In genomic region chr6:21321076-21321475, GRCh38 we compare ENCODE assay signal across 23 cellular contexts.
"Had no signal": no experiment of that assay in that cellular context is flagged by ENCODE, and none has a peak within 500 bp of the region (broad histone marks: within the 10 kb centered on the region; RNA-seq: fewer than 3 reads in every experiment).

No MANE protein-coding gene starts in this region.

- FAIRE-seq: colon, kidney, small intestine had no signal

- H3K4me3 Mint-ChIP-seq: activated CD4-positive, alpha-beta T cell treated with anti-CD3 and anti-CD28 coated beads, Interleukin-2, amount 10 ng/mL, durations not matched to agents 7 days and 5 days; activated CD8-positive, alpha-beta T cell treated with anti-CD3 and anti-CD28 coated beads, Interleukin-2, amount 10 ng/mL, durations not matched to agents 7 days and 5 days; activated naive CD4-positive, alpha-beta T cell treated with anti-CD3 and anti-CD28 coated beads, Interleukin-2, amount 10 ng/mL, durations not matched to agents 7 days and 5 days; activated naive CD8-positive, alpha-beta T cell treated with anti-CD3 and anti-CD28 coated beads, Interleukin-2, amount 50 U/mL, for 24 hours; activated T-cell treated with anti-CD3 and anti-CD28 coated beads, Interleukin-2, amount 50 U/mL, for 4 hours; brain had no signal

- ATAC-seq: activated CD4-positive, CD25-positive, alpha-beta regulatory T cell treated with anti-CD3 and anti-CD28 coated beads, Interleukin-2, amount 50 U/mL, for 24 hours; activated CD8-positive, alpha-beta T cell treated with anti-CD3 and anti-CD28 coated beads, Interleukin-2, amount 10 ng/mL, durations not matched to agents 7 days and 5 days; activated naive CD8-positive, alpha-beta T cell treated with anti-CD3 and anti-CD28 coated beads, Interleukin-2, amount 50 U/mL, for 24 hours; activated T-cell treated with anti-CD3 and anti-CD28 coated beads, Interleukin-2, amount 50 U/mL, for 4 hours; gastrocnemius medialis; right cardiac atrium had no signal

- H3K36me3 ChIP-seq: gastrocnemius medialis, left ventricle myocardium inferior, prostate gland, upper lobe of left lung had no signal

- H3K27ac ChIP-seq: dorsolateral prefrontal cortex, gastrocnemius medialis, left ventricle myocardium inferior, prostate gland, testis, upper lobe of left lung had no signal

- H3K27me3 ChIP-seq: dorsolateral prefrontal cortex, gastrocnemius medialis, testis, upper lobe of left lung had no signal

- H3K4me3 ChIP-seq: dorsolateral prefrontal cortex, gastrocnemius medialis, left ventricle myocardium inferior, prostate gland, testis, upper lobe of left lung had no signal

- H3K4me1 ChIP-seq: gastrocnemius medialis, left ventricle myocardium inferior, prostate gland, testis, upper lobe of left lung had no signal

- H3K27ac Mint-ChIP-seq: activated CD4-positive, alpha-beta T cell treated with anti-CD3 and anti-CD28 coated beads, Interleukin-2, amount 10 ng/mL, durations not matched to agents 7 days and 5 days; activated CD8-positive, alpha-beta T cell treated with anti-CD3 and anti-CD28 coated beads, Interleukin-2, amount 10 ng/mL, durations not matched to agents 7 days and 5 days; activated naive CD4-positive, alpha-beta T cell treated with anti-CD3 and anti-CD28 coated beads, Interleukin-2, amount 10 ng/mL, durations not matched to agents 7 days and 5 days; activated naive CD8-positive, alpha-beta T cell treated with anti-CD3 and anti-CD28 coated beads, Interleukin-2, amount 50 U/mL, for 24 hours; brain had no signal

- H3K27me3 Mint-ChIP-seq: activated CD4-positive, alpha-beta T cell treated with anti-CD3 and anti-CD28 coated beads, Interleukin-2, amount 10 ng/mL, durations not matched to agents 7 days and 5 days; activated naive CD4-positive, alpha-beta T cell treated with anti-CD3 and anti-CD28 coated beads, Interleukin-2, amount 10 ng/mL, durations not matched to agents 7 days and 5 days; activated naive CD8-positive, alpha-beta T cell treated with anti-CD3 and anti-CD28 coated beads, Interleukin-2, amount 50 U/mL, for 24 hours had no signal

- H3K9me3 Mint-ChIP-seq: activated naive CD8-positive, alpha-beta T cell treated with anti-CD3 and anti-CD28 coated beads, Interleukin-2, amount 50 U/mL, for 24 hours had no signal

- DNase-seq: activated CD4-positive, alpha-beta T cell treated with anti-CD3 and anti-CD28 coated beads, Interleukin-2, amount 10 ng/mL, durations not matched to agents 7 days and 5 days; activated CD8-positive, alpha-beta T cell treated with anti-CD3 and anti-CD28 coated beads, Interleukin-2, amount 10 ng/mL, durations not matched to agents 7 days and 5 days; activated effector memory CD4-positive, alpha-beta T cell treated with Interleukin-2 at 50 U/mL for 16 hours; activated naive CD4-positive, alpha-beta T cell treated with anti-CD3 and anti-CD28 coated beads, Interleukin-2, amount 10 ng/mL, durations not matched to agents 7 days and 5 days; activated naive CD8-positive, alpha-beta T cell treated with anti-CD3 and anti-CD28 coated beads, Interleukin-2, amount 50 U/mL, for 24 hours; activated T-cell treated with anti-CD3 and anti-CD28 coated beads, Interleukin-2, amount 50 U/mL, for 4 hours; central memory CD4-positive, alpha-beta T cell; gastrocnemius medialis; head of caudate nucleus; kidney; left ventricle myocardium inferior; right cardiac atrium; small intestine; stimulated activated CD4-positive, alpha-beta T cell treated with anti-CD3 and anti-CD28 coated beads, Interleukin-15, amount 100 ng/mL, for 24 hours; stimulated activated CD4-positive, alpha-beta T cell treated with anti-CD3 and anti-CD28 coated beads, Interleukin-4, amount 100 ng/mL, for 1 hour; SW 1271; testis; upper lobe of left lung had no signal

- H3K9me3 ChIP-seq: gastrocnemius medialis, prostate gland, testis, upper lobe of left lung had no signal

- H3K36me3 Mint-ChIP-seq: activated naive CD4-positive, alpha-beta T cell treated with anti-CD3 and anti-CD28 coated beads, Interleukin-2, amount 10 ng/mL, durations not matched to agents 7 days and 5 days had no signal

- H3K4me1 Mint-ChIP-seq: activated CD4-positive, alpha-beta T cell treated with anti-CD3 and anti-CD28 coated beads, Interleukin-2, amount 10 ng/mL, durations not matched to agents 7 days and 5 days; activated naive CD4-positive, alpha-beta T cell treated with anti-CD3 and anti-CD28 coated beads, Interleukin-2, amount 10 ng/mL, durations not matched to agents 7 days and 5 days; activated naive CD8-positive, alpha-beta T cell treated with anti-CD3 and anti-CD28 coated beads, Interleukin-2, amount 50 U/mL, for 24 hours; brain had no signal
